ENCODE assay signal across 3 cellular contexts in the genomic region with DNA sequence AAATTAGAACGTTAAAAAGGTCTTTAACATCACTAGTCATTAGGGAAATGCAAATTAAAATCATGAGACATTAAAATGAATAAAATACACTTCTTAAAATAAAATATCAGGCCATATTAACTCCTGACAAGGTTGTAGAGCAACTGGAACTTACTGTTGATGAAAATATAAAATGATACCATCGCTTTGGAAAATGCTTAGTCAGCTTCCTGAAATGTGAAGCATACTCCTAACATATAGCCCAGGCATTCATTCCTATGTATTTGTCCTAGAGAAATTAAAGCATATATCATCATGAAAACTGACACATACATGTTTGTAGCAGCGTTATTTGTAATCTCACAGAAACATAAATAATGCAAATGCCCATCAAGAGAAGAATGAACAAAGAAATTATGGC.
TF ChIP-seq lines count a peak whose summit lies in the region.

No MANE protein-coding gene starts in this region.

TF ChIP-seq in HepG2, 621 proteins besides CTCF, POLR2A, EP300 and RAD21:
- no peak for TF ChIP-seq KLF15 (CRISPR knock-in tag; IDR thresholded peaks at IDR 0.05; ENCODE audit: borderline replicate concordance)
- TF ChIP-seq MAFK (conservative IDR thresholded peaks at IDR 0.05 in 1 of 2, IDR thresholded peaks at IDR 0.05 in 1 of 2; ENCODE audit: low read length in 2 of 2) = peak; percentile 86 to 93
- TF ChIP-seq ZNF124 (CRISPR knock-in tag; IDR thresholded peaks at IDR 0.05) = no peak
- TF ChIP-seq MAFF (IDR thresholded peaks at IDR 0.05; ENCODE audit: low read depth, low read length) = peak; percentile 86

TF ChIP-seq in IMR-90, 13 proteins besides CTCF, POLR2A, EP300 and RAD21:
- TF ChIP-seq NFE2L2 (IDR thresholded peaks at IDR 0.05; ENCODE audit: low read depth, low read length) = no peak
- peak; percentile 88 for TF ChIP-seq MAFK (IDR thresholded peaks at IDR 0.05; ENCODE audit: low read depth, low read length)

TF ChIP-seq in H1, 55 proteins besides CTCF, POLR2A, EP300 and RAD21:
- no peak for TF ChIP-seq YY1 (IDR thresholded peaks at IDR 0.05; ENCODE audit: low read depth, low read length)
- peak; percentile 56; the same call in 1 of the 2 replicates for TF ChIP-seq MAFK (IDR thresholded peaks at IDR 0.05; ENCODE audit: low read depth, low read length)
